Comparison of ENCODE assay signal across 16 cellular contexts in the genomic region with DNA sequence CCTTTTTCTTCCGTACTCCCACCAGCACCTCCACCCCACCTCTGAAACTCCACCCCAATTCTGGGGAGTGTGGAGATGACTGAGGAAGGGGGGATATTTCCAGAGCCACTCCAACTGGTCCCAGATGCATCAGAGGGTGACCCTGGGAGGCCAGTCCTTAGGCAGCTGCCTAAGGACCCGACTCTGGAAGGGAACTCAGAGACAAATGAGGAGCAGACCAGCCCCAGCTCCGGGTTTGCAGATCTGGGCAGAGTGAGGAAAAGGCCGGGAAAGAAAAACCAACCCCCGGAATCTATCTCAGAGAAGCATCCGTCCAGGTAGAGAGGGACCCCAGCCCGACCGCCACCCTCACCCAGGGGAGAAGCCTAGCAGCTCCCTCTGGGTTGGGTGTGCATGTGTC.
"Had no signal": no experiment of that assay in that cellular context is flagged by ENCODE, and none has a peak within 500 bp of the region (broad histone marks: within the 10 kb centered on the region; RNA-seq: fewer than 3 reads in every experiment).

No MANE protein-coding gene starts in this region.

- H3K27ac Mint-ChIP-seq: activated T-helper 1 cell treated with anti-CD3 and anti-CD28 coated beads, Interleukin-12 subunit alpha, Interleukin-12 subunit beta, Interleukin-2, Interleukin-4 antibody, amounts not matched to agents 30 ng/mL and 10 ng/mL and 1 ng/mL, durations not matched to agents 14 hours and 24 hours and 36 hours had no signal

- H3K27me3 Mint-ChIP-seq: activated CD4-positive, alpha-beta memory T cell treated with anti-CD3 and anti-CD28 coated beads for 36 hours; stimulated activated naive CD8-positive, alpha-beta T cell treated with anti-CD3 and anti-CD28 coated beads, Interleukin-15, Interleukin-2, amounts not matched to agents 100 ng/mL and 50 ng/mL, for 24 hours had no signal

- H3K36me3 Mint-ChIP-seq: activated CD4-positive, alpha-beta memory T cell treated with anti-CD3 and anti-CD28 coated beads for 36 hours; activated naive CD4-positive, alpha-beta T cell treated with anti-CD3 and anti-CD28 coated beads, Interleukin-2, amount 50 U/mL, for 72 hours; naive B cell had no signal

- DNase-seq: activated CD4-positive, alpha-beta memory T cell treated with anti-CD3 and anti-CD28 coated beads for 36 hours; activated gamma-delta T cell treated with Interleukin-2 at 50 U/mL for 16 hours; activated T-cell treated with anti-CD3 and anti-CD28 coated beads for 4 hours; effector memory CD4-positive, alpha-beta T cell; esophagus squamous epithelium; naive B cell; stimulated activated CD4-positive, alpha-beta T cell treated with anti-CD3 and anti-CD28 coated beads, Interleukin-15, amount 100 ng/mL, for 24 hours; stimulated activated CD4-positive, alpha-beta T cell treated with anti-CD3 and anti-CD28 coated beads, Interleukin-2, amount 100 ng/mL, for 48 hours; upper lobe of right lung had no signal

- H3K9me3 Mint-ChIP-seq: activated CD4-positive, alpha-beta memory T cell treated with anti-CD3 and anti-CD28 coated beads for 36 hours; activated naive CD4-positive, alpha-beta T cell treated with anti-CD3 and anti-CD28 coated beads, Interleukin-2, amount 50 U/mL, for 72 hours; activated T-helper 1 cell treated with anti-CD3 and anti-CD28 coated beads, Interleukin-12 subunit alpha, Interleukin-12 subunit beta, Interleukin-2, Interleukin-4 antibody, amounts not matched to agents 30 ng/mL and 10 ng/mL and 1 ng/mL, durations not matched to agents 14 hours and 24 hours and 36 hours; naive B cell; neural crest cell; stimulated activated naive CD8-positive, alpha-beta T cell treated with anti-CD3 and anti-CD28 coated beads, Interleukin-15, Interleukin-2, amounts not matched to agents 100 ng/mL and 50 ng/mL, for 24 hours had no signal

- H3K9me3 ChIP-seq: esophagus squamous epithelium, prostate gland, suprapubic skin, upper lobe of right lung had no signal

- H3K27me3 ChIP-seq: suprapubic skin, upper lobe of right lung had no signal

- ATAC-seq: activated naive CD4-positive, alpha-beta T cell treated with anti-CD3 and anti-CD28 coated beads, Interleukin-2, amount 50 U/mL, for 72 hours; right cardiac atrium had no signal

- H3K36me3 ChIP-seq: esophagus squamous epithelium, prostate gland, suprapubic skin, upper lobe of right lung had no signal

- H3K4me3 Mint-ChIP-seq: activated T-helper 1 cell treated with anti-CD3 and anti-CD28 coated beads, Interleukin-12 subunit alpha, Interleukin-12 subunit beta, Interleukin-2, Interleukin-4 antibody, amounts not matched to agents 30 ng/mL and 10 ng/mL and 1 ng/mL, durations not matched to agents 14 hours and 24 hours and 36 hours; neural crest cell; stimulated activated naive CD8-positive, alpha-beta T cell treated with anti-CD3 and anti-CD28 coated beads, Interleukin-15, Interleukin-2, amounts not matched to agents 100 ng/mL and 50 ng/mL, for 24 hours had no signal

- H3K4me3 ChIP-seq: esophagus squamous epithelium, prostate gland, suprapubic skin, upper lobe of right lung had no signal

- H3K4me1 ChIP-seq: prostate gland had no signal

- H3K27ac ChIP-seq: prostate gland, suprapubic skin had no signal
